17 cellular contexts compared by ENCODE assay signal in the genomic region with DNA sequence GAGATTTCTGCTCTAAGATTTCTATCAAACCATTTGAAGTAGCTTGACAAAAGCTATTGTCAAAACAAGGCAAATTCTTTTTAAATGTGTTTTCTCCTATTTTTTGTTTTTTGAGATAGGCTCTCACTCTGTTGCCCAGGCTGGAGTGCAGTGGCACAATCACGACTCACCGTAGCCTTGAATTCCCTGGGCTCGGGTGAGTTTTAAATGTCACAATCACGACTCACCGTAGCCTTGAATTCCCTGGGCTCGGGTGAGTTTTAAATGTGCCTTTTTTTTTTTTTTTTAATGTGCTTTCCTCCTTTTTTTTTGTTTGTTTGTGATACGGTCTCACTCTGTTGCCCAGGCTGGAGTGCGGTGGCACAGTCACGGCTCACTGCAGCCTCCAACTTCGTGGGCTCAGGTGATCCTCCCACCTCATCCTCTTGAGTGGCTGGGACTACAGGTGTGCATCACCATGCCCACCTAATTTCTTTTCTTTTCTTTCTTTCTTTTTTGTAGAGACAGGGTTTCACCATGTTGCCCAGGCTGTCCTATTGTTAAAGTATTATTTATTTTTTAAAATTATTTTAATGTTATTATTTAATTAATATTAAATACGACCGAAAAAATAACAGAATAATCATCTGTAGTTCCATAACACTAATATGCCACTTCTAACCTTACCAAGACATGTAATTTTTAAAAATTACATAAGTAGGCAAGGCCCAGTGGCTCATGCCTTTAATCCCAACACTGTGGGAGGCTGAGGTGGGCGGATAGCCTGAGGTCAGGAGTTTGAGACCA.
A peak's percentile ranks its signal among the peaks of the same experiment; 100 is the strongest.
DNase-seq lines count a peak whose midpoint lies in the region; ATAC-seq, FAIRE-seq and TF ChIP-seq lines count a peak whose summit lies in the region.
"Had no signal": no experiment of that assay in that cellular context is flagged by ENCODE, and none has a peak within 500 bp of the region (broad histone marks: within the 10 kb centered on the region; RNA-seq: fewer than 3 reads in every experiment).

No MANE protein-coding gene starts in this region.

- H3K27me3 ChIP-seq in bronchial epithelial cell (ENCODE audit: control insufficient read depth, insufficient read depth, low read length) = no peaks in the 10 kb centered on the region
- H3K27me3 ChIP-seq in mesendoderm (ENCODE audit: insufficient read depth, low read length, poor library complexity) = no peaks in the 10 kb centered on the region
- H3K27me3 ChIP-seq: BE2C had no signal

- no peak overlapping the region for H3K4ac ChIP-seq in mesendoderm (ENCODE audit: low read depth, low read length)

- no peak overlapping the region for H4K5ac ChIP-seq in mesendoderm (ENCODE audit: low read length)

- H3K23ac ChIP-seq in mesendoderm (ENCODE audit: low read length) = no peak overlapping the region

- ATAC-seq in GM21515 (IDR thresholded peaks at IDR 0.05; ENCODE audit: unreplicated experiment) = no peak

- H3K4me2 ChIP-seq in mesendoderm (ENCODE audit: low read length) = no peak overlapping the region

- no peak overlapping the region for H3K27ac Mint-ChIP-seq in nephron progenitor cell

- TF ChIP-seq CTCF in bronchial epithelial cell (IDR thresholded peaks at IDR 0.05; ENCODE audit: insufficient read depth, low read length, severe bottlenecking) (no peak), nephron progenitor cell (IDR thresholded peaks at IDR 0.05) (no peak)

- no peak overlapping the region for H2BK120ac ChIP-seq in mesendoderm (ENCODE audit: low read depth, low read length)

- no peak overlapping the region for H3K4me3 ChIP-seq in bronchial epithelial cell (ENCODE audit: low read depth, low read length)
- H3K4me3 ChIP-seq in mesendoderm (ENCODE audit: low read length) = no peak overlapping the region
- H3K4me3 ChIP-seq: SJSA1 had no signal

- H3K9me3 Mint-ChIP-seq in nephron progenitor cell = no peaks in the 10 kb centered on the region
- H3K9me3 Mint-ChIP-seq: CD4-positive, alpha-beta memory T cell had no signal

- no peak overlapping the region for H3K4me3 Mint-ChIP-seq in nephron progenitor cell
- H3K4me3 Mint-ChIP-seq: CD4-positive, alpha-beta memory T cell had no signal

- H4K8ac ChIP-seq in mesendoderm (ENCODE audit: low read depth, low read length) = no peak overlapping the region

- no peak overlapping the region for H2BK15ac ChIP-seq in mesendoderm (replicated peaks; ENCODE audit: low read depth)

- no peaks in the 10 kb centered on the region for H3K4me1 Mint-ChIP-seq in nephron progenitor cell

- peaks cover 4% of the 10 kb centered on the region for H3K27me3 Mint-ChIP-seq in nephron progenitor cell (ENCODE audit: low read depth, poor library complexity)

- H3K36me3 ChIP-seq in bronchial epithelial cell (ENCODE audit: control insufficient read depth, insufficient read depth, low read length) (no peaks in the 10 kb centered on the region), mesendoderm (ENCODE audit: control insufficient read depth, insufficient read depth, low read length) (no peaks in the 10 kb centered on the region)
- H3K36me3 ChIP-seq: BE2C, SJSA1 had no signal

- H3K56ac ChIP-seq in mesendoderm (ENCODE audit: low read length) = no peak overlapping the region

- no peak overlapping the region for H3K27ac ChIP-seq in mesendoderm (ENCODE audit: low read depth, low read length)
- H3K27ac ChIP-seq: RWPE1, SJSA1 had no signal

- H2AK5ac ChIP-seq in mesendoderm (ENCODE audit: low read length) = no peak overlapping the region

- H3K18ac ChIP-seq in mesendoderm (ENCODE audit: low read length) = no peak overlapping the region

- peak; percentile 23 for DNase-seq in ELR (ENCODE audit: low read depth)
- peak; percentile 23 for DNase-seq in HS-5 (ENCODE audit: low read depth)
- peak; percentile 52 for DNase-seq in bronchial epithelial cell (ENCODE audit: low read depth)
- peak; percentile 31 for DNase-seq in mesendoderm
- DNase-seq in nephron progenitor cell = no peak
- no peak for DNase-seq in SW480 (ENCODE audit: low spot score)
- DNase-seq: BE2C; CD4-positive, alpha-beta memory T cell; Kasumi-1; NCI-H1417; NCI-H1930; NCI-H510A treated with DMSO at 0.1 percent for 48 hours had no signal

- H2BK5ac ChIP-seq in mesendoderm (ENCODE audit: low read length) = no peak overlapping the region

- no CpG with 5 or more reads among the region's 13 CpGs for WGBS in mesendoderm (ENCODE audit: extremely low coverage, insufficient coverage, low lambda C conversion rate)

- H3K36me3 Mint-ChIP-seq in nephron progenitor cell (ENCODE audit: low read depth) = no peaks in the 10 kb centered on the region
- H3K36me3 Mint-ChIP-seq: CD4-positive, alpha-beta memory T cell had no signal

- no peaks in the 10 kb centered on the region for H3K4me1 ChIP-seq in mesendoderm (ENCODE audit: control insufficient read depth, low read depth, low read length)
- H3K4me1 ChIP-seq: BE2C, SJSA1 had no signal

- H3K9ac ChIP-seq in mesendoderm (ENCODE audit: low read length) = no peak overlapping the region

- no peak for FAIRE-seq in bronchial epithelial cell (lab: Jason Lieb, UNC)
- FAIRE-seq: D721Med, H54 had no signal

- no peaks in the 10 kb centered on the region for H3K79me2 ChIP-seq in mesendoderm (ENCODE audit: control insufficient read depth, insufficient read depth, low read length)

- no peaks in the 10 kb centered on the region for H3K79me1 ChIP-seq in mesendoderm (ENCODE audit: low read length)

Comparison
In these comparisons a context has a peak if more than half of its experiments do, and no peak if none do; other contexts are left out.
1. DNase-seq: peak in ELR (single experiment), HS-5 (single experiment), bronchial epithelial cell (single experiment) and mesendoderm (single experiment); none in nephron progenitor cell (single experiment) and SW480 (single experiment).